In genomic region chr2:165762723-165763122, GRCh38 we compare ENCODE assay signal across 21 cellular contexts. TPM values are rescaled to one million over a fixed set of nuclear protein-coding genes. Genes with fewer than 3 reads are reported as not detected.
A peak's percentile ranks its signal among the peaks of the same experiment; 100 is the strongest.
DNase-seq lines count a peak whose midpoint lies in the region; ATAC-seq and TF ChIP-seq lines count a peak whose summit lies in the region.
"Had no signal": no experiment of that assay in that cellular context is flagged by ENCODE, and none has a peak within 500 bp of the region (broad histone marks: within the 10 kb centered on the region; RNA-seq: fewer than 3 reads in every experiment).

No MANE protein-coding gene starts in this region.

- peaks cover 45% of the 10 kb centered on the region for H3K79me2 ChIP-seq in mammary epithelial cell (ENCODE audit: insufficient read depth, low read length)

- H3K27ac ChIP-seq in mammary epithelial cell (ENCODE audit: insufficient read depth, low read depth, low read length) (no peak overlapping the region), endodermal cell (ENCODE audit: low read depth, low read length) (peak overlapping the region; percentile 9), thyroid gland (peak overlapping the region in 1 of 3 donors; percentile 15)
- H3K27ac ChIP-seq: KMS-11 had no signal

- no peak overlapping the region for H3K4me3 ChIP-seq in mammary epithelial cell (replicated peaks in 1 of 3; ENCODE audit: insufficient read depth in 1 of 3, low read depth in 2 of 3, low read length in 3 of 3)
- H3K4me3 ChIP-seq in endodermal cell (ENCODE audit: low read length), result no peak overlapping the region
- H3K4me3 ChIP-seq in thyroid gland (replicated peaks in 1 of 3), result no peak overlapping the region
- H3K4me3 ChIP-seq: MG63 had no signal

- H3K27me3 Mint-ChIP-seq in MCF 10A (ENCODE audit: insufficient read depth, unreplicated experiment) (no peaks in the 10 kb centered on the region), endodermal cell (ENCODE audit: insufficient read depth) (peaks cover 50% of the 10 kb centered on the region)
- H3K27me3 Mint-ChIP-seq in activated CD8-positive, alpha-beta T cell treated with anti-CD3 and anti-CD28 coated beads for 36 hours, result no peaks in the 10 kb centered on the region
- H3K27me3 Mint-ChIP-seq: CD4-positive, alpha-beta T cell had no signal

- no peaks in the 10 kb centered on the region for H4K20me1 ChIP-seq in mammary epithelial cell (ENCODE audit: insufficient read depth, low read length)

- no peak for TF ChIP-seq POLR2A in thyroid gland (IDR thresholded peaks at IDR 0.05)

- H3K27me3 ChIP-seq in mammary epithelial cell (ENCODE audit: insufficient read depth, low read length) (no peaks in the 10 kb centered on the region), endodermal cell (ENCODE audit: control insufficient read depth, insufficient read depth, low read length, poor library complexity, severe bottlenecking) (peaks cover 77% of the 10 kb centered on the region), thyroid gland (no peaks in the 10 kb centered on the region)
- H3K27me3 ChIP-seq: BE2C, MG63 had no signal

- BruUV-seq in MCF 10A (replicated peaks; lab: Mats Ljungman, UMichigan) (no TSS peak), mammary epithelial cell (replicated peaks; lab: Mats Ljungman, UMichigan) (no TSS peak)

- no peak for TF ChIP-seq CTCF in MCF 10A (IDR thresholded peaks at IDR 0.05; ENCODE audit: unreplicated experiment)
- TF ChIP-seq CTCF in mammary epithelial cell (conservative IDR thresholded peaks at IDR 0.05 in 1 of 2, IDR thresholded peaks at IDR 0.05 in 1 of 2; ENCODE audit: extremely low read depth in 1 of 2, insufficient read depth in 1 of 2, low read depth in 1 of 2, low read length in 2 of 2), result no peak
- TF ChIP-seq CTCF in endodermal cell (conservative IDR thresholded peaks at IDR 0.05), result no peak
- no peak for TF ChIP-seq CTCF in thyroid gland (IDR thresholded peaks at IDR 0.05)
- no peak for TF ChIP-seq CTCF in activated CD8-positive, alpha-beta T cell treated with anti-CD3 and anti-CD28 coated beads for 36 hours (IDR thresholded peaks at IDR 0.05)

- no peak overlapping the region for H2AFZ ChIP-seq in mammary epithelial cell (ENCODE audit: low read depth, low read length)

- H3K27ac Mint-ChIP-seq in MCF 10A (ENCODE audit: low read depth, unreplicated experiment), result peak overlapping the region; percentile 42
- H3K27ac Mint-ChIP-seq in endodermal cell, result no peak overlapping the region
- no peak overlapping the region for H3K27ac Mint-ChIP-seq in activated CD8-positive, alpha-beta T cell treated with anti-CD3 and anti-CD28 coated beads for 36 hours
- H3K27ac Mint-ChIP-seq: CD4-positive, alpha-beta T cell had no signal

- no peak overlapping the region for H3K9ac ChIP-seq in mammary epithelial cell (ENCODE audit: insufficient read depth, low read length)
- no peak overlapping the region for H3K9ac ChIP-seq in endodermal cell (ENCODE audit: extremely low read depth, low read length, poor library complexity, severe bottlenecking)
- H3K9ac ChIP-seq: KMS-11 had no signal

- no peak overlapping the region for H3K4me2 ChIP-seq in mammary epithelial cell (ENCODE audit: insufficient read depth, low read depth, low read length)
- H3K4me2 ChIP-seq: KMS-11 had no signal

- H3K9me3 Mint-ChIP-seq in MCF 10A (ENCODE audit: unreplicated experiment) (no peaks in the 10 kb centered on the region), endodermal cell (no peaks in the 10 kb centered on the region)
- no peaks in the 10 kb centered on the region for H3K9me3 Mint-ChIP-seq in activated CD8-positive, alpha-beta T cell treated with anti-CD3 and anti-CD28 coated beads for 36 hours
- H3K9me3 Mint-ChIP-seq: CD4-positive, alpha-beta T cell had no signal

- CTCF ChIA-PET in MCF 10A (lab: Yijun Ruan, JAX), result interaction anchor here (0.6 to 1.8 kb wide), 6 partner anchors 12 to 127 kb away, joined by 3 to 5 read pairs (median 3); no protein-coding TSS in a partner anchor
- CTCF ChIA-PET in mammary epithelial cell (lab: Charles Lee; ENCODE audit: low non-redundant PET), result no interaction called here
- CTCF ChIA-PET in activated CD8-positive, alpha-beta T cell treated with anti-CD3 and anti-CD28 coated beads for 36 hours (lab: Charles Lee), result interaction anchor here (1.4 kb wide), 1 partner anchor 11 kb away, joined by 3 read pairs; no protein-coding TSS in a partner anchor

- H3K4me1 ChIP-seq in mammary epithelial cell (ENCODE audit: insufficient read depth, low read length) (peaks cover 12% of the 10 kb centered on the region), endodermal cell (ENCODE audit: control insufficient read depth, insufficient read depth, low read length) (no peaks in the 10 kb centered on the region), thyroid gland (peaks cover 8 to 13% of the 10 kb centered on the region in 2 donors)
- H3K4me1 ChIP-seq: BE2C had no signal

- H3K36me3 ChIP-seq in mammary epithelial cell (ENCODE audit: insufficient read depth, low read length) (peaks cover 29% of the 10 kb centered on the region), endodermal cell (ENCODE audit: control insufficient read depth, insufficient read depth, low read length) (no peaks in the 10 kb centered on the region), thyroid gland (peaks cover 0 to 4% of the 10 kb centered on the region in 2 donors)
- H3K36me3 ChIP-seq: BE2C, MG63 had no signal

- POLR2A ChIA-PET in MCF 10A (lab: Yijun Ruan, JAX), result interaction anchor here (1.9 to 3.4 kb wide), 2 partner anchors 13 to 31 kb away, joined by 7 to 23 read pairs; partner anchors contain the start of gene GALNT3
- POLR2A ChIA-PET in activated CD8-positive, alpha-beta T cell treated with anti-CD3 and anti-CD28 coated beads for 36 hours (lab: Charles Lee), result no interaction called here

- WGBS in mammary epithelial cell (ENCODE audit: low coverage, missing lambda C conversion rate), result 40% methylated on average over 3 of the region's 4 CpGs
- 75 to 90% methylated on average over 2 to 4 of the region's 4 CpGs for WGBS in endodermal cell (ENCODE audit: insufficient coverage in 1 of 2, insufficient read length in 1 of 2), 2 experiments
- WGBS in thyroid gland, 2 donors, result 56% methylated on average over 4 of the region's 4 CpGs

- ATAC-seq in activated CD8-positive, alpha-beta T cell treated with anti-CD3 and anti-CD28 coated beads for 36 hours, result no peak
- ATAC-seq: HCT116 had no signal

- peaks cover 14% of the 10 kb centered on the region for H3K36me3 Mint-ChIP-seq in MCF 10A (ENCODE audit: insufficient read depth, unreplicated experiment)
- H3K36me3 Mint-ChIP-seq in endodermal cell (ENCODE audit: low read depth), result peaks cover 6% of the 10 kb centered on the region
- no peaks in the 10 kb centered on the region for H3K36me3 Mint-ChIP-seq in activated CD8-positive, alpha-beta T cell treated with anti-CD3 and anti-CD28 coated beads for 36 hours (ENCODE audit: low read depth)

- dilution Hi-C loops in mammary epithelial cell (cut with HindIII; ENCODE audit: low sequenced_read_pairs), result no loop called here

- H3K4me1 Mint-ChIP-seq in MCF 10A (ENCODE audit: insufficient read depth, unreplicated experiment) (no peaks in the 10 kb centered on the region), endodermal cell (peaks cover 14% of the 10 kb centered on the region)
- no peaks in the 10 kb centered on the region for H3K4me1 Mint-ChIP-seq in activated CD8-positive, alpha-beta T cell treated with anti-CD3 and anti-CD28 coated beads for 36 hours (ENCODE audit: low read depth)

- intact Hi-C loops in MCF 10A (cut with micrococcal nuclease) (no loop called here), mammary epithelial cell (cut with micrococcal nuclease) (no loop called here), thyroid gland (cut with DNase I) (no loop called here), posterior cingulate gyrus (cut with DNase I) (no loop called here)
- intact Hi-C loops in activated CD8-positive, alpha-beta T cell treated with anti-CD3 and anti-CD28 coated beads for 36 hours (cut with micrococcal nuclease), result no loop called here

- H3K9me3 ChIP-seq in mammary epithelial cell (replicated peaks; ENCODE audit: insufficient read depth, low read length) (no peaks in the 10 kb centered on the region), endodermal cell (ENCODE audit: control insufficient read depth, low read length) (no peaks in the 10 kb centered on the region), thyroid gland (no peaks in the 10 kb centered on the region)
- H3K9me3 ChIP-seq: BE2C, MG63 had no signal

- peak; percentile 12 for DNase-seq in MCF 10A (ENCODE audit: unreplicated experiment)
- DNase-seq in mammary epithelial cell, result no peak
- no peak for DNase-seq in endodermal cell
- peak; percentile 3 for DNase-seq in left kidney (ENCODE audit: low read depth, low spot score)
- DNase-seq in thyroid gland, result peak; percentile 57 to 71
- DNase-seq in activated CD8-positive, alpha-beta T cell treated with anti-CD3 and anti-CD28 coated beads for 36 hours, result no peak
- DNase-seq in posterior cingulate gyrus, result no peak
- no peak for DNase-seq in central memory CD4-positive, alpha-beta T cell
- DNase-seq: 8988T; BE2C; CD4-positive, alpha-beta T cell; DMS53; MG63; NCI-H1092; NCI-H146; NCI-H2081; NCI-H226; NCI-H526 treated with DMSO at 0.1 percent for 48 hours; SHP77 had no signal

- in situ Hi-C loops in mammary epithelial cell (cut with MboI; ENCODE audit: low sequenced_read_pairs in 2 of 2), result no loop called here

- H3K4me3 Mint-ChIP-seq in MCF 10A (ENCODE audit: unreplicated experiment), result no peak overlapping the region
- H3K4me3 Mint-ChIP-seq in endodermal cell, result no peak overlapping the region
- no peak overlapping the region for H3K4me3 Mint-ChIP-seq in activated CD8-positive, alpha-beta T cell treated with anti-CD3 and anti-CD28 coated beads for 36 hours
- H3K4me3 Mint-ChIP-seq: CD4-positive, alpha-beta T cell had no signal

RNA-seq across cellular contexts. Expression of gene GALNT3, which starts 31.3 kb away (rescaled TPM):
- total RNA-seq in MCF 10A (2022) (20.2 and 24.2 TPM in 2 replicates), mammary epithelial cell (10 to 100 TPM; 68.1 to 70.2 TPM), endodermal cell (1 to 10 TPM; 9.3 to 9.7 TPM), thyroid gland (10 to 100 TPM; 48.8 to 78.5 (median 59.2) TPM)
- 29.0 TPM for polyA plus RNA-seq in mammary epithelial cell
- 99.7 TPM for polyA minus RNA-seq in mammary epithelial cell
- polyA plus RNA-seq in endodermal cell (2013, experiment 1 of 2), result 1.1 TPM
- 1.1 TPM for polyA plus RNA-seq in endodermal cell (2013, experiment 2 of 2)
- total RNA-seq in activated CD8-positive, alpha-beta T cell treated with anti-CD3 and anti-CD28 coated beads for 36 hours, result 1 to 10 TPM; 1.9 to 2.8 TPM

Comparison
In these comparisons a context has a peak if more than half of its experiments do, and no peak if none do; other contexts are left out.
1. DNase-seq: peak in MCF 10A (single experiment), left kidney (single experiment) and thyroid gland (2 of 2); none in mammary epithelial cell (single experiment), endodermal cell (single experiment), activated CD8-positive, alpha-beta T cell treated with anti-CD3 and anti-CD28 coated beads for 36 hours (single experiment), posterior cingulate gyrus (0 of 10) and central memory CD4-positive, alpha-beta T cell (single experiment).